In the genomic region with DNA sequence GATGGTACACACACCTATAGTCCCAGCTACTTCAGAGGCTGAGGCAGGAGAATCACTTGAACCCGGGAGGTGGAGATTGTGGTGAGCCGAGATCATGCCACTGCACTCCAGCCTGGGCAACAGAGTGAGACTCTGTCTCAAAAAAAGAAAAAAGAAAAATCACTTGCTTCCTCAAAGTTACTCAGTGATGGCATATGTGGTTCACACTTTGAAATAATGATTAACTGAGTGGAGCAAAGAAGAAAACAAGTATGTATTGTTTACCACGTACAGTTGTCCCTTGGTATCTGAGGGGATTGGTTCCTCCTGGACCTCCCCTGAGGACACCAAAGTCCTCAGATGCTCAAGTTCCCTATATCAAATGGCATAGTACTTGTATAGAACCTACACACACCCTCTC, we compare ENCODE assay signal across 7 cellular contexts. TPM values are rescaled to one million over a fixed set of nuclear protein-coding genes. Genes with fewer than 3 reads are reported as not detected.
A peak's percentile ranks its signal among the peaks of the same experiment; 100 is the strongest.
DNase-seq lines count a peak whose midpoint lies in the region; ATAC-seq, FAIRE-seq and TF ChIP-seq lines count a peak whose summit lies in the region.
"Not testable (repeated sequence)": the region's sequence is repeated elsewhere in the genome, so short reads cannot be mapped to it uniquely, and the experiment has no call there.

No MANE protein-coding gene starts in this region.

- TF ChIP-seq CTCF in HEK293 (tag by site-specific recombination; IDR thresholded peaks at IDR 0.05); HepG2 (CRISPR knock-in tag; IDR thresholded peaks at IDR 0.05): not testable (repeated sequence)

- H3K4me3 ChIP-seq in HEK293 (ENCODE audit: low read depth, low read length); HepG2 (replicated peaks in 1 of 3; ENCODE audit: insufficient read depth in 1 of 3, low read depth in 2 of 3, low read length in 3 of 3): not testable (repeated sequence)

- DNase-seq in HepG2 (ENCODE audit: low spot score) = not testable (repeated sequence)

- POLR2A ChIA-PET in HEK293 (lab: Yijun Ruan, JAX); HepG2 (lab: Yijun Ruan, JAX): not testable (repeated sequence)

- 81% methylated on average over 3 of the region's 3 CpGs for WGBS in HepG2 (ENCODE audit: low lambda C conversion rate)

- TF ChIP-seq RAD21 in HepG2 (CRISPR knock-in tag; IDR thresholded peaks at IDR 0.05) = not testable (repeated sequence)

- FAIRE-seq in HepG2 (lab: Jason Lieb, UNC) = not testable (repeated sequence)

- not testable (repeated sequence) for H3K27me3 ChIP-seq in HepG2 (ENCODE audit: control insufficient read depth in 1 of 2, insufficient read depth in 2 of 2, low read length in 2 of 2)

- H2AFZ ChIP-seq in HepG2 (ENCODE audit: low read length) = not testable (repeated sequence)

- not testable (repeated sequence) for H3K79me2 ChIP-seq in HepG2 (ENCODE audit: insufficient read depth, low read length)

- H3K4me1 ChIP-seq in HEK293 (ENCODE audit: control insufficient read depth, insufficient read depth, low read length) = not testable (repeated sequence)
- H3K4me1 ChIP-seq in HepG2 (ENCODE audit: insufficient read depth, low read length) = peaks cover 28% of the 10 kb centered on the region

- intact Hi-C loops in HepG2 (cut with micrococcal nuclease; ENCODE audit: unreplicated experiment) = not testable (repeated sequence)

- H4K20me1 ChIP-seq in HepG2 (ENCODE audit: insufficient read depth, low read length) = not testable (repeated sequence)

- in situ Hi-C loops in HepG2 (cut with HindIII; ENCODE audit: extremely low pct_ligation_motif_present, low pct_unique_long_range_greater_than_20kb) = not testable (repeated sequence)

- not testable (repeated sequence) for H3K4me2 ChIP-seq in HepG2 (ENCODE audit: low read depth, low read length)

- TF ChIP-seq EP300 in HepG2 (IDR thresholded peaks at IDR 0.05; ENCODE audit: low read depth in 2 of 2, low read length in 2 of 2); HepG2 (CRISPR knock-in tag; IDR thresholded peaks at IDR 0.05; ENCODE audit: borderline replicate concordance): not testable (repeated sequence)

- H3K27ac ChIP-seq in HEK293 (ENCODE audit: extremely low read depth, low read depth, low read length); HepG2 (ENCODE audit: extremely low read length, insufficient read depth, low read length): not testable (repeated sequence)

- not testable (repeated sequence) for BruUV-seq in HepG2 (replicated peaks; lab: Mats Ljungman, UMichigan)

- H3K9ac ChIP-seq in HepG2 (ENCODE audit: insufficient read depth, low read depth, low read length) = not testable (repeated sequence)

- not testable (repeated sequence) for TF ChIP-seq POLR2A in HepG2 (IDR thresholded peaks at IDR 0.05; ENCODE audit: insufficient read depth in 1 of 2, low read depth in 2 of 2, low read length in 2 of 2)

- CTCF ChIA-PET in HEK293 (lab: Yijun Ruan, JAX); HepG2 (lab: Yijun Ruan, JAX; ENCODE audit: low intra/inter-chr PET ratio, low total read pairs): not testable (repeated sequence)

- ATAC-seq in GM18508 (IDR thresholded peaks at IDR 0.05; ENCODE audit: insufficient read depth, unreplicated experiment) = peak; percentile 51
- peak; percentile 51 for ATAC-seq in GM18907 (IDR thresholded peaks at IDR 0.05; ENCODE audit: unreplicated experiment)
- ATAC-seq in GM21381 (IDR thresholded peaks at IDR 0.05; ENCODE audit: unreplicated experiment) = peak; percentile 39
- peak; percentile 38 for ATAC-seq in HG03108 (IDR thresholded peaks at IDR 0.05; ENCODE audit: unreplicated experiment)
- ATAC-seq in HG03378 (IDR thresholded peaks at IDR 0.05; ENCODE audit: unreplicated experiment) = peak; percentile 67
- ATAC-seq in HepG2 = not testable (repeated sequence)

- H3K36me3 ChIP-seq in HEK293 (ENCODE audit: control insufficient read depth in 2 of 2, insufficient read depth in 1 of 2, low read length in 2 of 2) = peaks cover 11 to 39% of the 10 kb centered on the region in 2 experiments
- not testable (repeated sequence) for H3K36me3 ChIP-seq in HepG2 (replicated peaks in 1 of 2; ENCODE audit: control insufficient read depth in 1 of 2, insufficient read depth in 2 of 2, low read length in 2 of 2)

- H3K9me3 ChIP-seq in HEK293 (ENCODE audit: control insufficient read depth, insufficient read depth, low read depth, low read length); HepG2 (ENCODE audit: low read length): not testable (repeated sequence)

RNA-seq across cellular contexts. Expression of gene PIGX, which starts 5.0 kb away (rescaled TPM):
- total RNA-seq in HepG2 (2016; rRNA removed; fragmentation: Illumina TruSeq; extraction: Trizol) = 19.2 and 21.3 TPM in 2 replicates
- total RNA-seq in HepG2 (2016; cell fraction: cytosol; rRNA removed; fragmentation: Illumina TruSeq; extraction: Trizol; ENCODE audit: low read depth) = 14.5 and 16.7 TPM in 2 replicates
- 20.4 TPM in 2 replicates for total RNA-seq in HepG2 (2016; cell fraction: insoluble cytoplasmic fraction; rRNA removed; fragmentation: Illumina TruSeq; extraction: Trizol)
- total RNA-seq in HepG2 (2016; cell fraction: membrane; rRNA removed; fragmentation: Illumina TruSeq; extraction: Trizol) = 21.3 and 29.5 TPM in 2 replicates
- total RNA-seq in HepG2 (2016; cell fraction: nucleus; rRNA removed; fragmentation: Illumina TruSeq; extraction: Trizol) = 13.8 and 14.2 TPM in 2 replicates
- polyA plus RNA-seq in HepG2 (2011; rRNA removed) = 9.8 and 13.2 TPM in 2 replicates
- 7.1 and 12.4 TPM in 2 replicates for polyA plus RNA-seq in HepG2 (2011; cell fraction: cytosol; rRNA removed)
- 2.3 and 2.9 TPM in 2 replicates for polyA plus RNA-seq in HepG2 (2011; cell fraction: nucleus; rRNA removed)
- 8.7 and 12.5 TPM in 2 replicates for polyA plus RNA-seq in HepG2 (2012)
- polyA plus RNA-seq in HepG2 (2016; cell fraction: cytosol; fragmentation: Illumina TruSeq; extraction: Trizol; ENCODE audit: low read depth) = 13.7 and 19.3 TPM in 2 replicates
- polyA plus RNA-seq in HepG2 (2016; cell fraction: insoluble cytoplasmic fraction; fragmentation: Illumina TruSeq; extraction: Trizol; ENCODE audit: low read depth) = 18.2 and 21.5 TPM in 2 replicates
- 18.3 and 23.7 TPM in 2 replicates for polyA plus RNA-seq in HepG2 (2016; cell fraction: membrane; fragmentation: Illumina TruSeq; extraction: Trizol; ENCODE audit: low read depth)
- 17.8 and 22.2 TPM in 2 replicates for polyA plus RNA-seq in HepG2 (2016; cell fraction: nucleus; fragmentation: Illumina TruSeq; extraction: Trizol; ENCODE audit: insufficient read depth, low read depth)
- polyA minus RNA-seq in HepG2 (2011; rRNA and poly(A)+ RNA removed; ENCODE audit: low replicate concordance) = 5.1 and 15.9 TPM in 2 replicates
- 7.3 and 7.4 TPM in 2 replicates for polyA minus RNA-seq in HepG2 (2011; cell fraction: cytosol; rRNA and poly(A)+ RNA removed)
- 4.1 and 5.0 TPM in 2 replicates for polyA minus RNA-seq in HepG2 (2011; cell fraction: nucleus; rRNA and poly(A)+ RNA removed)

RNA-seq across cellular contexts. Expression of gene CEP19, which starts 5.1 kb away (rescaled TPM):
- 1.2 and 1.5 TPM in 2 replicates for total RNA-seq in HepG2 (2016; rRNA removed; fragmentation: Illumina TruSeq; extraction: Trizol)
- 0.79 and 1.0 TPM in 2 replicates for total RNA-seq in HepG2 (2016; cell fraction: cytosol; rRNA removed; fragmentation: Illumina TruSeq; extraction: Trizol; ENCODE audit: low read depth)
- total RNA-seq in HepG2 (2016; cell fraction: insoluble cytoplasmic fraction; rRNA removed; fragmentation: Illumina TruSeq; extraction: Trizol) = 1.6 and 1.8 TPM in 2 replicates
- 2.4 and 3.0 TPM in 2 replicates for total RNA-seq in HepG2 (2016; cell fraction: membrane; rRNA removed; fragmentation: Illumina TruSeq; extraction: Trizol)
- total RNA-seq in HepG2 (2016; cell fraction: nucleus; rRNA removed; fragmentation: Illumina TruSeq; extraction: Trizol) = 0.60 and 0.71 TPM in 2 replicates
- polyA plus RNA-seq in HepG2 (2011; rRNA removed) = 0.43 and 0.48 TPM in 2 replicates
- polyA plus RNA-seq in HepG2 (2011; cell fraction: cytosol; rRNA removed) = 0.16 and 0.23 TPM in 2 replicates
- 0.10 TPM in 1 of 2 replicates, not detected in the other for polyA plus RNA-seq in HepG2 (2011; cell fraction: nucleus; rRNA removed)
- polyA plus RNA-seq in HepG2 (2012) = 0.32 and 0.53 TPM in 2 replicates
- 0.61 and 0.97 TPM in 2 replicates for polyA plus RNA-seq in HepG2 (2016; cell fraction: cytosol; fragmentation: Illumina TruSeq; extraction: Trizol; ENCODE audit: low read depth)
- polyA plus RNA-seq in HepG2 (2016; cell fraction: insoluble cytoplasmic fraction; fragmentation: Illumina TruSeq; extraction: Trizol; ENCODE audit: low read depth) = 1.2 and 1.5 TPM in 2 replicates
- polyA plus RNA-seq in HepG2 (2016; cell fraction: membrane; fragmentation: Illumina TruSeq; extraction: Trizol; ENCODE audit: low read depth) = 1.4 and 1.9 TPM in 2 replicates
- polyA plus RNA-seq in HepG2 (2016; cell fraction: nucleus; fragmentation: Illumina TruSeq; extraction: Trizol; ENCODE audit: insufficient read depth, low read depth) = 0.63 and 0.81 TPM in 2 replicates
- 0.12 and 0.42 TPM in 2 replicates for polyA minus RNA-seq in HepG2 (2011; rRNA and poly(A)+ RNA removed; ENCODE audit: low replicate concordance)
- 0.30 and 0.53 TPM in 2 replicates for polyA minus RNA-seq in HepG2 (2011; cell fraction: cytosol; rRNA and poly(A)+ RNA removed)
- polyA minus RNA-seq in HepG2 (2011; cell fraction: nucleus; rRNA and poly(A)+ RNA removed) = 0.25 TPM in 1 of 2 replicates, not detected in the other

RNA-seq across cellular contexts. Expression of gene PAK2, which starts 22.5 kb away (rescaled TPM):
- total RNA-seq in HepG2 (2016; rRNA removed; fragmentation: Illumina TruSeq; extraction: Trizol) = 24.7 and 52.5 TPM in 2 replicates
- total RNA-seq in HepG2 (2016; cell fraction: cytosol; rRNA removed; fragmentation: Illumina TruSeq; extraction: Trizol; ENCODE audit: low read depth) = 29.7 and 29.8 TPM in 2 replicates
- total RNA-seq in HepG2 (2016; cell fraction: insoluble cytoplasmic fraction; rRNA removed; fragmentation: Illumina TruSeq; extraction: Trizol) = 25.8 and 50.8 TPM in 2 replicates
- 26.7 and 27.3 TPM in 2 replicates for total RNA-seq in HepG2 (2016; cell fraction: membrane; rRNA removed; fragmentation: Illumina TruSeq; extraction: Trizol)
- 21.3 and 28.8 TPM in 2 replicates for total RNA-seq in HepG2 (2016; cell fraction: nucleus; rRNA removed; fragmentation: Illumina TruSeq; extraction: Trizol)
- polyA plus RNA-seq in HepG2 (2011; rRNA removed) = 20.7 and 23.0 TPM in 2 replicates
- polyA plus RNA-seq in HepG2 (2011; cell fraction: cytosol; rRNA removed) = 17.8 and 24.1 TPM in 2 replicates
- polyA plus RNA-seq in HepG2 (2011; cell fraction: nucleus; rRNA removed) = 6.9 and 11.2 TPM in 2 replicates
- 46.1 and 48.3 TPM in 2 replicates for polyA plus RNA-seq in HepG2 (2012)
- 3.5 TPM in 2 replicates for polyA plus RNA-seq in HepG2 (2016; cell fraction: cytosol; fragmentation: Illumina TruSeq; extraction: Trizol; ENCODE audit: low read depth)
- polyA plus RNA-seq in HepG2 (2016; cell fraction: insoluble cytoplasmic fraction; fragmentation: Illumina TruSeq; extraction: Trizol; ENCODE audit: low read depth) = 52.9 and 62.1 TPM in 2 replicates
- polyA plus RNA-seq in HepG2 (2016; cell fraction: membrane; fragmentation: Illumina TruSeq; extraction: Trizol; ENCODE audit: low read depth) = 13.7 and 14.3 TPM in 2 replicates
- 27.3 and 28.5 TPM in 2 replicates for polyA plus RNA-seq in HepG2 (2016; cell fraction: nucleus; fragmentation: Illumina TruSeq; extraction: Trizol; ENCODE audit: insufficient read depth, low read depth)
- polyA minus RNA-seq in HepG2 (2011; rRNA and poly(A)+ RNA removed; ENCODE audit: low replicate concordance) = 53.5 and 73.4 TPM in 2 replicates
- polyA minus RNA-seq in HepG2 (2011; cell fraction: cytosol; rRNA and poly(A)+ RNA removed) = 63.8 and 71.2 TPM in 2 replicates
- polyA minus RNA-seq in HepG2 (2011; cell fraction: nucleus; rRNA and poly(A)+ RNA removed) = 23.6 and 36.4 TPM in 2 replicates
